In genomic region chr12:1690578-1691122, GRCh38 we compare ENCODE assay signal across 8 cellular contexts. TPM values are rescaled to one million over a fixed set of nuclear protein-coding genes. Genes with fewer than 3 reads are reported as not detected.
A peak's percentile ranks its signal among the peaks of the same experiment; 100 is the strongest.
DNase-seq lines count a peak whose midpoint lies in the region; ATAC-seq and TF ChIP-seq lines count a peak whose summit lies in the region.

A gene with protein sequence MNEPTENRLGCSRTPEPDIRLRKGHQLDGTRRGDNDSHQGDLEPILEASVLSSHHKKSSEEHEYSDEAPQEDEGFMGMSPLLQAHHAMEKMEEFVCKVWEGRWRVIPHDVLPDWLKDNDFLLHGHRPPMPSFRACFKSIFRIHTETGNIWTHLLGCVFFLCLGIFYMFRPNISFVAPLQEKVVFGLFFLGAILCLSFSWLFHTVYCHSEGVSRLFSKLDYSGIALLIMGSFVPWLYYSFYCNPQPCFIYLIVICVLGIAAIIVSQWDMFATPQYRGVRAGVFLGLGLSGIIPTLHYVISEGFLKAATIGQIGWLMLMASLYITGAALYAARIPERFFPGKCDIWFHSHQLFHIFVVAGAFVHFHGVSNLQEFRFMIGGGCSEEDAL (plus strand): TSS chr12:1691070. CDS start chr12:1754344, 63,274 bp downstream.

- H3K4me1 Mint-ChIP-seq in activated B cell treated with CpG ODN at 0.5 μM for 24 hours (peaks cover 39% of the 10 kb centered on the region), immature natural killer cell (peaks cover 37 to 48% of the 10 kb centered on the region in 2 donors)

- H3K9me3 Mint-ChIP-seq in activated B cell treated with CpG ODN at 0.5 μM for 24 hours (no peaks in the 10 kb centered on the region), immature natural killer cell (no peaks in the 10 kb centered on the region)

- peaks cover 5% of the 10 kb centered on the region for H3K27me3 Mint-ChIP-seq in activated B cell treated with CpG ODN at 0.5 μM for 24 hours
- peaks cover 9 to 22% (median 15%) of the 10 kb centered on the region in 3 donors for H3K27me3 Mint-ChIP-seq in immature natural killer cell (ENCODE audit: low read depth in 3 of 3)

- H3K27ac Mint-ChIP-seq in activated B cell treated with CpG ODN at 0.5 μM for 24 hours (peak within 1 kb of the TSS; percentile 98), immature natural killer cell (peak within 1 kb of the TSS; percentile 97 to 99 (median 98))

- POLR2A ChIA-PET in activated B cell treated with CpG ODN at 0.5 μM for 24 hours (lab: Charles Lee), result interaction anchor here (0.6 to 4.0 kb wide), 11 partner anchors 9 to 1351 kb away, joined by 3 to 29 read pairs (median 4); no protein-coding TSS in a partner anchor

- peaks cover 8% of the 10 kb centered on the region for H3K36me3 Mint-ChIP-seq in activated B cell treated with CpG ODN at 0.5 μM for 24 hours (ENCODE audit: low read depth)
- no peaks in the 10 kb centered on the region for H3K36me3 Mint-ChIP-seq in immature natural killer cell

- CTCF ChIA-PET in activated B cell treated with CpG ODN at 0.5 μM for 24 hours (lab: Charles Lee), result interaction anchor here (0.9 to 2.1 kb wide), 4 partner anchors 30 to 249 kb away, joined by 3 to 6 read pairs (median 5); no protein-coding TSS in a partner anchor

- TF ChIP-seq CTCF in AG09309 (IDR thresholded peaks at IDR 0.05; ENCODE audit: control insufficient read depth, insufficient read depth, low read depth, low read length, missing control alignments) (no peak), activated B cell treated with CpG ODN at 0.5 μM for 24 hours (IDR thresholded peaks at IDR 0.05) (no peak), cardiac fibroblast (IDR thresholded peaks at IDR 0.05; ENCODE audit: low read depth, low read length) (no peak)

- H3K4me3 Mint-ChIP-seq in activated B cell treated with CpG ODN at 0.5 μM for 24 hours, result peak within 1 kb of the TSS; percentile 88
- H3K4me3 Mint-ChIP-seq in immature natural killer cell, result peak within 1 kb of the TSS; percentile 89 to 98 (median 94)

- DNase-seq in AG09309 (ENCODE audit: low read depth) (peak; percentile 80), NCI-H345 (lab: John Stamatoyannopoulos, UW) (peak; percentile 97), activated B cell treated with CpG ODN at 0.5 μM for 24 hours (peak; percentile 94), cardiac fibroblast (ENCODE audit: low read depth in 2 of 2) (peak; percentile 97 to 98), immature natural killer cell (peak; percentile 95 to 96 (median 95)), smooth muscle cell of the brain vasculature (ENCODE audit: low read depth, low spot score) (peak; percentile 94)

- peak; percentile 95 for ATAC-seq in GM19023 (IDR thresholded peaks at IDR 0.05; ENCODE audit: unreplicated experiment)
- ATAC-seq in HG03196 (IDR thresholded peaks at IDR 0.05; ENCODE audit: unreplicated experiment), result peak; percentile 93
- peak; percentile 96 for ATAC-seq in activated B cell treated with CpG ODN at 0.5 μM for 24 hours (ENCODE audit: low read depth)

- intact Hi-C loops in activated B cell treated with CpG ODN at 0.5 μM for 24 hours (cut with micrococcal nuclease), result loop anchor here (1.0 to 2.0 kb wide), 4 partner anchors 29 to 740 kb away; partner anchors contain the start of genes DCP1B and FBXL14

- H3K4me3 ChIP-seq in AG09309 (ENCODE audit: control insufficient read depth, low read depth, low read length), result peak within 1 kb of the TSS; percentile 90
- H3K4me3 ChIP-seq in cardiac fibroblast (replicated peaks in 1 of 2; ENCODE audit: low read depth in 2 of 2, low read length in 2 of 2), result peak within 1 kb of the TSS; percentile 94 to 97

RNA-seq across cellular contexts. Expression of the gene that starts here (rescaled TPM):
- total RNA-seq in activated B cell treated with CpG ODN at 0.5 μM for 24 hours, result 43.0 and 43.1 TPM in 2 replicates
- polyA plus RNA-seq in immature natural killer cell, result 10 to 100 TPM in 1 of 3 donors, 1 to 10 TPM in 2; 4.6 to 11.3 (median 4.7) TPM

Comparison
In these comparisons a context has a peak if more than half of its experiments do, and no peak if none do; other contexts are left out.
1. Peak in every context shown above with its lines: DNase-seq, ATAC-seq and H3K4me3 ChIP-seq.